1 cellular context compared by ENCODE assay signal in genomic region chr1:110465038-110465813, GRCh38.
TF ChIP-seq lines count a peak whose summit lies in the region.

No MANE protein-coding gene starts in this region.

TF ChIP-seq in IMR-90, 13 proteins besides CTCF, POLR2A, EP300 and RAD21:
- no peak for TF ChIP-seq USF2 (IDR thresholded peaks at IDR 0.05; ENCODE audit: low read depth, low read length)
- TF ChIP-seq NFE2L2 (IDR thresholded peaks at IDR 0.05; ENCODE audit: low read depth, low read length) = no peak
- no peak for TF ChIP-seq BHLHE40 (IDR thresholded peaks at IDR 0.05; ENCODE audit: low read depth, low read length)
- peak; percentile 24; the same call in 1 of the 2 replicates for TF ChIP-seq MAFK (IDR thresholded peaks at IDR 0.05; ENCODE audit: low read depth, low read length)
